In genomic region chr3:113649169-113649833, GRCh38 we compare ENCODE assay signal across 18 cellular contexts.
"Had no signal": no experiment of that assay in that cellular context is flagged by ENCODE, and none has a peak within 500 bp of the region (broad histone marks: within the 10 kb centered on the region; RNA-seq: fewer than 3 reads in every experiment).

No MANE protein-coding gene starts in this region.

- H3K4me3 ChIP-seq: heart left ventricle, skin epidermis, testis, tibial nerve had no signal

- H3K36me3 ChIP-seq: heart left ventricle had no signal

- ATAC-seq: esophagus mucosa; foreskin keratinocyte; left lobe of liver; naive thymus-derived CD8-positive, alpha-beta T cell; stimulated activated naive B cell treated with anti-CD40 and anti-IgM and Interleukin-4, amounts not matched to agents 10 μg/mL and 1 μg/mL and 100 μg/mL, for 72 hours; stimulated activated naive CD8-positive, alpha-beta T cell treated with anti-CD3 and anti-CD28 coated beads, Interleukin-15, amount 100 ng/mL, for 72 hours had no signal

- H3K27ac ChIP-seq: foreskin keratinocyte, heart left ventricle, skin epidermis, testis, tibial nerve had no signal

- H3K27me3 ChIP-seq: foreskin keratinocyte, heart left ventricle, testis, tibial nerve had no signal

- H3K9me3 ChIP-seq: testis had no signal

- FAIRE-seq: endometrium had no signal

- DNase-seq: effector memory CD4-positive, alpha-beta T cell; foreskin keratinocyte; heart left ventricle; hippocampal formation; mammary epithelial cell; naive thymus-derived CD8-positive, alpha-beta T cell; posterior cingulate gyrus; right cardiac atrium; stimulated activated CD4-positive, alpha-beta T cell treated with anti-CD3 and anti-CD28 coated beads, Interleukin-2, amount 100 ng/mL, for 24 hours; stimulated activated CD4-positive, alpha-beta T cell treated with anti-CD3 and anti-CD28 coated beads, Interleukin-4, amount 100 ng/mL, for 4 hours; stimulated activated naive B cell treated with anti-CD40 and anti-IgM and Interleukin-4, amounts not matched to agents 10 μg/mL and 1 μg/mL and 100 μg/mL, for 72 hours; stimulated activated naive CD8-positive, alpha-beta T cell treated with anti-CD3 and anti-CD28 coated beads, Interleukin-15, amount 100 ng/mL, for 72 hours; testis had no signal

- H3K4me1 ChIP-seq: foreskin keratinocyte, testis, tibial nerve had no signal
